Comparison of ENCODE assay signal across 16 cellular contexts in genomic region chr22:30697975-30698374, GRCh38. TPM values are rescaled to one million over a fixed set of nuclear protein-coding genes. Genes with fewer than 3 reads are reported as not detected.
DNase-seq lines count a peak whose midpoint lies in the region; ATAC-seq and TF ChIP-seq lines count a peak whose summit lies in the region.
"Had no signal": no experiment of that assay in that cellular context is flagged by ENCODE, and none has a peak within 500 bp of the region (broad histone marks: within the 10 kb centered on the region; RNA-seq: fewer than 3 reads in every experiment).

No MANE protein-coding gene starts in this region.

- no peak overlapping the region for H3K4me3 ChIP-seq in upper lobe of right lung
- H3K4me3 ChIP-seq: GM12878 had no signal

- H3K27ac Mint-ChIP-seq in brain (peak overlapping the region in 1 of 5 experiments; percentile 50), neural crest cell (ENCODE audit: unreplicated experiment) (no peak overlapping the region), MCF 10A (ENCODE audit: low read depth, unreplicated experiment) (no peak overlapping the region), osteocyte (ENCODE audit: unreplicated experiment) (no peak overlapping the region)
- H3K27ac Mint-ChIP-seq: B cell; CD4-positive, alpha-beta memory T cell; H9 had no signal

- no peaks in the 10 kb centered on the region for H3K36me3 ChIP-seq in upper lobe of right lung

- H3K9me3 Mint-ChIP-seq in brain: no peaks in the 10 kb centered on the region
- H3K9me3 Mint-ChIP-seq in neural crest cell: no peaks in the 10 kb centered on the region
- no peaks in the 10 kb centered on the region for H3K9me3 Mint-ChIP-seq in MCF 10A (ENCODE audit: unreplicated experiment)
- no peaks in the 10 kb centered on the region for H3K9me3 Mint-ChIP-seq in osteocyte (ENCODE audit: unreplicated experiment)
- H3K9me3 Mint-ChIP-seq: CD4-positive, alpha-beta memory T cell; H9 had no signal

- H3K4me3 Mint-ChIP-seq in brain (peak overlapping the region in 3 of 5 experiments; percentile 32 to 91 (median 36)), neural crest cell (peak overlapping the region; percentile 29), MCF 10A (ENCODE audit: unreplicated experiment) (no peak overlapping the region), osteocyte (ENCODE audit: unreplicated experiment) (no peak overlapping the region)
- H3K4me3 Mint-ChIP-seq: B cell, H9 had no signal

- CTCF ChIA-PET in MCF 10A (lab: Yijun Ruan, JAX): no interaction called here

- BruUV-seq in MCF 10A (replicated peaks; lab: Mats Ljungman, UMichigan): no TSS peak

- TF ChIP-seq CTCF in brain (conservative IDR thresholded peaks at IDR 0.05) (no peak), neural crest cell (conservative IDR thresholded peaks at IDR 0.05) (no peak), upper lobe of right lung (IDR thresholded peaks at IDR 0.05) (no peak), MCF 10A (IDR thresholded peaks at IDR 0.05; ENCODE audit: unreplicated experiment) (no peak), osteocyte (IDR thresholded peaks at IDR 0.05) (no peak)

- POLR2A ChIA-PET in MCF 10A (lab: Yijun Ruan, JAX): interaction anchor here (1.6 kb wide), 1 partner anchor 12 kb away, joined by 3 read pairs; no protein-coding TSS in a partner anchor

- no peaks in the 10 kb centered on the region for H3K27me3 ChIP-seq in upper lobe of right lung

- intact Hi-C loops in upper lobe of right lung (cut with DNase I): no loop called here
- intact Hi-C loops in MCF 10A (cut with micrococcal nuclease): no loop called here

- H3K27me3 Mint-ChIP-seq in brain: no peaks in the 10 kb centered on the region
- H3K27me3 Mint-ChIP-seq in neural crest cell (ENCODE audit: low read depth): peaks cover 22% of the 10 kb centered on the region
- H3K27me3 Mint-ChIP-seq in MCF 10A (ENCODE audit: insufficient read depth, unreplicated experiment): no peaks in the 10 kb centered on the region
- no peaks in the 10 kb centered on the region for H3K27me3 Mint-ChIP-seq in osteocyte (ENCODE audit: unreplicated experiment)

- H3K36me3 Mint-ChIP-seq in brain: peaks cover 8% of the 10 kb centered on the region
- no peaks in the 10 kb centered on the region for H3K36me3 Mint-ChIP-seq in neural crest cell (ENCODE audit: low read depth)
- peaks cover 5% of the 10 kb centered on the region for H3K36me3 Mint-ChIP-seq in MCF 10A (ENCODE audit: insufficient read depth, unreplicated experiment)
- no peaks in the 10 kb centered on the region for H3K36me3 Mint-ChIP-seq in osteocyte (ENCODE audit: unreplicated experiment)
- H3K36me3 Mint-ChIP-seq: CD4-positive, alpha-beta memory T cell had no signal

- H3K27ac ChIP-seq in upper lobe of right lung: no peak overlapping the region

- peak; percentile 22 for DNase-seq in NCI-H510A treated with DMSO at 0.1 percent for 48 hours (lab: John Stamatoyannopoulos, UW)
- DNase-seq in NCI-H510A (lab: John Stamatoyannopoulos, UW): no peak
- DNase-seq in neural crest cell (ENCODE audit: low read depth, low spot score): no peak
- peak; percentile 32 for DNase-seq in upper lobe of right lung
- no peak for DNase-seq in MCF 10A (ENCODE audit: unreplicated experiment)
- no peak for DNase-seq in retina
- no peak for DNase-seq in osteocyte (ENCODE audit: extremely low spot score, unreplicated experiment)
- DNase-seq: 8988T; C1 segment of cervical spinal cord; CD4-positive, alpha-beta memory T cell; DMS79; GOT3; H9 had no signal

- H3K4me1 ChIP-seq in upper lobe of right lung: peaks cover 5% of the 10 kb centered on the region

- no peak for ATAC-seq in upper lobe of right lung
- ATAC-seq: GM12878 had no signal

- no peaks in the 10 kb centered on the region for H3K9me3 ChIP-seq in upper lobe of right lung

- H3K4me1 Mint-ChIP-seq in brain: peaks cover 70% of the 10 kb centered on the region
- H3K4me1 Mint-ChIP-seq in neural crest cell: peaks cover 19% of the 10 kb centered on the region
- H3K4me1 Mint-ChIP-seq in MCF 10A (ENCODE audit: insufficient read depth, unreplicated experiment): peaks cover 6% of the 10 kb centered on the region
- peaks cover 16% of the 10 kb centered on the region for H3K4me1 Mint-ChIP-seq in osteocyte (ENCODE audit: unreplicated experiment)

RNA-seq across cellular contexts. Expression of gene OSBP2, which starts 3.3 kb away (rescaled TPM):
- 11.2 TPM for polyA plus RNA-seq in brain (ENCODE audit: insufficient read depth, low read depth, low replicate concordance)
- total RNA-seq in neural crest cell (2.8 TPM in 2 replicates), upper lobe of right lung (6.0 TPM), MCF 10A (2022) (276 and 338 TPM in 2 replicates), osteocyte (3.8 and 4.2 TPM in 2 replicates)

RNA-seq across cellular contexts. Expression of gene DUSP18, which starts 30.3 kb away (rescaled TPM):
- polyA plus RNA-seq in brain (ENCODE audit: insufficient read depth, low read depth, low replicate concordance): 4.2 TPM
- total RNA-seq in neural crest cell: 7.8 and 8.1 TPM in 2 replicates
- total RNA-seq in upper lobe of right lung: 19.3 TPM
- total RNA-seq in MCF 10A (2022): 5.6 and 6.5 TPM in 2 replicates
- 10.7 and 11.2 TPM in 2 replicates for total RNA-seq in osteocyte

Comparison
In these comparisons a context has a peak if more than half of its experiments do, and no peak if none do; other contexts are left out.
1. DNase-seq: peak in NCI-H510A treated with DMSO at 0.1 percent for 48 hours (single experiment) and upper lobe of right lung (single experiment); none in NCI-H510A (single experiment), neural crest cell (single experiment), MCF 10A (single experiment), retina (single experiment) and osteocyte (single experiment).
2. H3K4me3 Mint-ChIP-seq: peak in brain (3 of 5) and neural crest cell (single experiment); none in MCF 10A (single experiment) and osteocyte (single experiment).
3. RNA of gene OSBP2, which starts 3.3 kb away (total RNA-seq): 276 to 338 TPM in MCF 10A; 6.0 TPM in upper lobe of right lung (single experiment), 3.8 to 4.2 TPM in osteocyte and 2.8 TPM in neural crest cell; every median in the first group is over 10 times any median in the second.